Comparison of ENCODE assay signal across 8 cellular contexts in genomic region chr1:150621497-150622113, GRCh38. TPM values are rescaled to one million over a fixed set of nuclear protein-coding genes. Genes with fewer than 3 reads are reported as not detected.
DNase-seq lines count a peak whose midpoint lies in the region; ATAC-seq, FAIRE-seq and TF ChIP-seq lines count a peak whose summit lies in the region.

No MANE protein-coding gene starts in this region.

- peaks cover 0 to 1% (median 0%) of the 10 kb centered on the region in 7 donors for H3K9me3 Mint-ChIP-seq in CD4-positive, CD25-positive, alpha-beta regulatory T cell

- no peaks in the 10 kb centered on the region for H4K20me1 ChIP-seq in mammary epithelial cell (ENCODE audit: insufficient read depth, low read length)
- no peaks in the 10 kb centered on the region for H4K20me1 ChIP-seq in HepG2 (ENCODE audit: insufficient read depth, low read length)

- H3K9me3 ChIP-seq in CD4-positive, CD25-positive, alpha-beta regulatory T cell (ENCODE audit: control insufficient read depth in 2 of 2, low read length in 2 of 2): no peaks in the 10 kb centered on the region
- H3K9me3 ChIP-seq in mammary epithelial cell (replicated peaks; ENCODE audit: insufficient read depth, low read length) (no peaks in the 10 kb centered on the region), HepG2 (ENCODE audit: low read length) (no peaks in the 10 kb centered on the region)

- ATAC-seq in CD4-positive, CD25-positive, alpha-beta regulatory T cell (ENCODE audit: low read depth in 2 of 2): peak; percentile 61 to 65
- ATAC-seq in HepG2 (no peak), HG02678 (IDR thresholded peaks at IDR 0.05; ENCODE audit: unreplicated experiment) (no peak)

- peak; percentile 65 for TF ChIP-seq CTCF in HFF-Myc (IDR thresholded peaks at IDR 0.05; ENCODE audit: low read depth, low read length, missing control alignments)
- TF ChIP-seq CTCF in mammary epithelial cell (conservative IDR thresholded peaks at IDR 0.05 in 1 of 2, IDR thresholded peaks at IDR 0.05 in 1 of 2; ENCODE audit: extremely low read depth in 1 of 2, insufficient read depth in 1 of 2, low read depth in 1 of 2, low read length in 2 of 2): peak; percentile 60 to 65
- TF ChIP-seq CTCF in HepG2 (CRISPR knock-in tag; IDR thresholded peaks at IDR 0.05): peak; percentile 68

- peaks cover 45% of the 10 kb centered on the region for H3K36me3 Mint-ChIP-seq in CD4-positive, CD25-positive, alpha-beta regulatory T cell

- H3K27me3 Mint-ChIP-seq in CD4-positive, CD25-positive, alpha-beta regulatory T cell: no peaks in the 10 kb centered on the region

- peak overlapping the region; percentile 72 to 89 (median 83) for H3K27ac Mint-ChIP-seq in CD4-positive, CD25-positive, alpha-beta regulatory T cell

- intact Hi-C loops in mammary epithelial cell (cut with micrococcal nuclease): loop anchor here (1.0 to 10.0 kb wide), 3 partner anchors 53 to 147 kb away; no protein-coding TSS in a partner anchor
- intact Hi-C loops in HepG2 (cut with micrococcal nuclease; ENCODE audit: unreplicated experiment): loop anchor here (1.0 to 10.0 kb wide), 5 partner anchors 43 to 193 kb away; partner anchors contain the start of genes GOLPH3L and MCL1

- peak overlapping the region; percentile 53 for H3K27ac ChIP-seq in CD4-positive, CD25-positive, alpha-beta regulatory T cell (ENCODE audit: insufficient read depth, low read length, poor library complexity, severe bottlenecking)
- H3K27ac ChIP-seq in mammary epithelial cell (ENCODE audit: insufficient read depth, low read depth, low read length) (peak overlapping the region; percentile 30), HepG2 (ENCODE audit: extremely low read length, insufficient read depth, low read length) (no peak overlapping the region)

- FAIRE-seq in HepG2 (lab: Jason Lieb, UNC): no peak

- H3K4me3 ChIP-seq in CD4-positive, CD25-positive, alpha-beta regulatory T cell (ENCODE audit: low read depth, low read length): peak overlapping the region; percentile 19
- H3K4me3 ChIP-seq in HFF-Myc (replicated peaks; ENCODE audit: low read depth, low read length): no peak overlapping the region
- no peak overlapping the region for H3K4me3 ChIP-seq in mammary epithelial cell (replicated peaks in 1 of 3; ENCODE audit: insufficient read depth in 1 of 3, low read depth in 2 of 3, low read length in 3 of 3)
- no peak overlapping the region for H3K4me3 ChIP-seq in HepG2 (replicated peaks in 1 of 3; ENCODE audit: insufficient read depth in 1 of 3, low read depth in 2 of 3, low read length in 3 of 3)

- no peak overlapping the region for H3K9ac ChIP-seq in mammary epithelial cell (ENCODE audit: insufficient read depth, low read length)
- no peak overlapping the region; the same call in 1 of the 2 replicates for H3K9ac ChIP-seq in HepG2 (ENCODE audit: insufficient read depth, low read depth, low read length)

- H3K27me3 ChIP-seq in CD4-positive, CD25-positive, alpha-beta regulatory T cell (ENCODE audit: control insufficient read depth, insufficient read depth, low read length): no peaks in the 10 kb centered on the region
- H3K27me3 ChIP-seq in mammary epithelial cell (ENCODE audit: insufficient read depth, low read length) (no peaks in the 10 kb centered on the region), HepG2 (ENCODE audit: control insufficient read depth in 1 of 2, insufficient read depth in 2 of 2, low read length in 2 of 2) (no peaks in the 10 kb centered on the region)

- POLR2A ChIA-PET in HepG2 (lab: Yijun Ruan, JAX): interaction anchor here (0.8 to 4.5 kb wide), 10 partner anchors 17 to 61 kb away, joined by 3 to 40 read pairs (median 4); partner anchors contain the start of gene MCL1

- peaks cover 28% of the 10 kb centered on the region for H3K4me1 ChIP-seq in CD4-positive, CD25-positive, alpha-beta regulatory T cell (ENCODE audit: control insufficient read depth, insufficient read depth, low read length, poor library complexity, severe bottlenecking)
- H3K4me1 ChIP-seq in mammary epithelial cell (ENCODE audit: insufficient read depth, low read length) (peaks cover 61% of the 10 kb centered on the region), HepG2 (ENCODE audit: insufficient read depth, low read length) (peaks cover 38% of the 10 kb centered on the region)

- WGBS in mammary epithelial cell (ENCODE audit: low coverage, missing lambda C conversion rate): 75% methylated on average over 5 of the region's 5 CpGs
- 95% methylated on average over 5 of the region's 5 CpGs for WGBS in HepG2 (ENCODE audit: low lambda C conversion rate)

- H3K4me3 Mint-ChIP-seq in CD4-positive, CD25-positive, alpha-beta regulatory T cell: peak overlapping the region; percentile 20 to 68 (median 50)

- TF ChIP-seq EP300 in HepG2 (IDR thresholded peaks at IDR 0.05; ENCODE audit: low read depth in 2 of 2, low read length in 2 of 2) (no peak), HepG2 (CRISPR knock-in tag; IDR thresholded peaks at IDR 0.05; ENCODE audit: borderline replicate concordance) (no peak)

- BruUV-seq in mammary epithelial cell (replicated peaks; lab: Mats Ljungman, UMichigan) (no TSS peak), HepG2 (replicated peaks; lab: Mats Ljungman, UMichigan) (no TSS peak)

- H3K4me1 Mint-ChIP-seq in CD4-positive, CD25-positive, alpha-beta regulatory T cell: peaks cover 26 to 58% (median 44%) of the 10 kb centered on the region in 4 donors

- in situ Hi-C loops in mammary epithelial cell (cut with MboI; ENCODE audit: low sequenced_read_pairs in 2 of 2): no loop called here
- in situ Hi-C loops in HepG2 (cut with HindIII; ENCODE audit: extremely low pct_ligation_motif_present, low pct_unique_long_range_greater_than_20kb): no loop called here

- dilution Hi-C loops in mammary epithelial cell (cut with HindIII; ENCODE audit: low sequenced_read_pairs): no loop called here

- peaks cover 46% of the 10 kb centered on the region for H3K36me3 ChIP-seq in CD4-positive, CD25-positive, alpha-beta regulatory T cell (ENCODE audit: control insufficient read depth, insufficient read depth, low read length)
- peaks cover 19% of the 10 kb centered on the region for H3K36me3 ChIP-seq in mammary epithelial cell (ENCODE audit: insufficient read depth, low read length)
- peaks cover 15 to 49% of the 10 kb centered on the region in 2 experiments for H3K36me3 ChIP-seq in HepG2 (replicated peaks in 1 of 2; ENCODE audit: control insufficient read depth in 1 of 2, insufficient read depth in 2 of 2, low read length in 2 of 2)

- TF ChIP-seq RAD21 in HepG2 (CRISPR knock-in tag; IDR thresholded peaks at IDR 0.05): peak; percentile 65

- CTCF ChIA-PET in mammary epithelial cell (lab: Charles Lee; ENCODE audit: low non-redundant PET): no interaction called here
- CTCF ChIA-PET in HepG2 (lab: Yijun Ruan, JAX; ENCODE audit: low intra/inter-chr PET ratio, low total read pairs): interaction anchor here (1.1 to 2.1 kb wide), 3 partner anchors 42 to 157 kb away, joined by 4 to 15 read pairs (median 5); partner anchors contain the start of gene MCL1

- H3K4me2 ChIP-seq in mammary epithelial cell (ENCODE audit: insufficient read depth, low read depth, low read length): no peak overlapping the region
- H3K4me2 ChIP-seq in HepG2 (ENCODE audit: low read depth, low read length): no peak overlapping the region

- H2AFZ ChIP-seq in mammary epithelial cell (ENCODE audit: low read depth, low read length) (no peak overlapping the region), HepG2 (ENCODE audit: low read length) (no peak overlapping the region)

- H3K79me2 ChIP-seq in mammary epithelial cell (ENCODE audit: insufficient read depth, low read length) (peaks cover 53% of the 10 kb centered on the region), HepG2 (ENCODE audit: insufficient read depth, low read length) (peaks cover 6% of the 10 kb centered on the region)

- DNase-seq in CD4-positive, CD25-positive, alpha-beta regulatory T cell: peak; percentile 34 to 83 (median 69)
- DNase-seq in HFF-Myc (ENCODE audit: extremely low read depth, low read depth) (no peak), T-helper 2 cell (peak in 4 of 5 experiments; percentile 31 to 77 (median 48)), mammary epithelial cell (no peak), HepG2 (ENCODE audit: low spot score) (peak; percentile 48), kidney glomerular epithelial cell (lab: John Stamatoyannopoulos, UW) (no peak)
- DNase-seq in stimulated activated CD8-positive, alpha-beta memory T cell treated with anti-CD3 and anti-CD28 coated beads, Interleukin-4, amount 100 ng/mL, for 24 hours (ENCODE audit: low read depth): peak; percentile 33

- no peak for TF ChIP-seq POLR2A in HepG2 (IDR thresholded peaks at IDR 0.05; ENCODE audit: insufficient read depth in 1 of 2, low read depth in 2 of 2, low read length in 2 of 2)

RNA-seq across cellular contexts. Expression of gene ENSA, which starts 7.8 kb away (rescaled TPM):
- 169 TPM for total RNA-seq in CD4-positive, CD25-positive, alpha-beta regulatory T cell
- 10 to 100 TPM; 41.2 to 61.9 (median 52.4) TPM for polyA plus RNA-seq in CD4-positive, CD25-positive, alpha-beta regulatory T cell
- total RNA-seq in mammary epithelial cell: 100 to 1,000 TPM in 1 of 2 donors, 10 to 100 TPM in 1; 62.5 to 178 TPM
- 114 TPM for polyA plus RNA-seq in mammary epithelial cell
- 28.8 TPM for polyA minus RNA-seq in mammary epithelial cell
- total RNA-seq in HepG2 (2016; rRNA removed; fragmentation: Illumina TruSeq; extraction: Trizol): 111 and 137 TPM in 2 replicates
- 32.7 and 33.3 TPM in 2 replicates for total RNA-seq in HepG2 (2016; cell fraction: cytosol; rRNA removed; fragmentation: Illumina TruSeq; extraction: Trizol; ENCODE audit: low read depth)
- total RNA-seq in HepG2 (2016; cell fraction: insoluble cytoplasmic fraction; rRNA removed; fragmentation: Illumina TruSeq; extraction: Trizol): 104 and 136 TPM in 2 replicates
- 71.0 and 79.7 TPM in 2 replicates for total RNA-seq in HepG2 (2016; cell fraction: membrane; rRNA removed; fragmentation: Illumina TruSeq; extraction: Trizol)
- total RNA-seq in HepG2 (2016; cell fraction: nucleus; rRNA removed; fragmentation: Illumina TruSeq; extraction: Trizol): 59.2 and 64.7 TPM in 2 replicates
- 54.5 and 55.1 TPM in 2 replicates for polyA plus RNA-seq in HepG2 (2011; rRNA removed)
- 35.3 and 39.9 TPM in 2 replicates for polyA plus RNA-seq in HepG2 (2011; cell fraction: cytosol; rRNA removed)
- 18.3 and 19.1 TPM in 2 replicates for polyA plus RNA-seq in HepG2 (2011; cell fraction: nucleus; rRNA removed)
- polyA plus RNA-seq in HepG2 (2012): 68.7 and 69.6 TPM in 2 replicates
- 46.8 and 50.7 TPM in 2 replicates for polyA plus RNA-seq in HepG2 (2016; cell fraction: cytosol; fragmentation: Illumina TruSeq; extraction: Trizol; ENCODE audit: low read depth)
- 203 and 211 TPM in 2 replicates for polyA plus RNA-seq in HepG2 (2016; cell fraction: insoluble cytoplasmic fraction; fragmentation: Illumina TruSeq; extraction: Trizol; ENCODE audit: low read depth)
- 87.0 and 96.1 TPM in 2 replicates for polyA plus RNA-seq in HepG2 (2016; cell fraction: membrane; fragmentation: Illumina TruSeq; extraction: Trizol; ENCODE audit: low read depth)
- 97.2 and 103 TPM in 2 replicates for polyA plus RNA-seq in HepG2 (2016; cell fraction: nucleus; fragmentation: Illumina TruSeq; extraction: Trizol; ENCODE audit: insufficient read depth, low read depth)
- polyA minus RNA-seq in HepG2 (2011; rRNA and poly(A)+ RNA removed; ENCODE audit: low replicate concordance): 25.8 and 53.2 TPM in 2 replicates
- 16.0 and 18.2 TPM in 2 replicates for polyA minus RNA-seq in HepG2 (2011; cell fraction: cytosol; rRNA and poly(A)+ RNA removed)
- polyA minus RNA-seq in HepG2 (2011; cell fraction: nucleus; rRNA and poly(A)+ RNA removed): 34.9 and 47.6 TPM in 2 replicates

RNA-seq across cellular contexts. Expression of gene MCL1, which starts 42.2 kb away (rescaled TPM):
- total RNA-seq in CD4-positive, CD25-positive, alpha-beta regulatory T cell: 764 TPM
- polyA plus RNA-seq in CD4-positive, CD25-positive, alpha-beta regulatory T cell: 100 to 1,000 TPM; 167 to 209 (median 178) TPM
- total RNA-seq in mammary epithelial cell (100 to 1,000 TPM; 289 to 455 TPM), HepG2 (2016; rRNA removed; fragmentation: Illumina TruSeq; extraction: Trizol) (113 and 125 TPM in 2 replicates)
- polyA plus RNA-seq in mammary epithelial cell (126 TPM), HepG2 (2011; rRNA removed) (69.5 and 70.6 TPM in 2 replicates)
- polyA minus RNA-seq in mammary epithelial cell: 272 TPM
- total RNA-seq in HepG2 (2016; cell fraction: cytosol; rRNA removed; fragmentation: Illumina TruSeq; extraction: Trizol; ENCODE audit: low read depth): 16.3 and 19.0 TPM in 2 replicates
- 108 and 127 TPM in 2 replicates for total RNA-seq in HepG2 (2016; cell fraction: insoluble cytoplasmic fraction; rRNA removed; fragmentation: Illumina TruSeq; extraction: Trizol)
- total RNA-seq in HepG2 (2016; cell fraction: membrane; rRNA removed; fragmentation: Illumina TruSeq; extraction: Trizol): 41.9 and 48.9 TPM in 2 replicates
- total RNA-seq in HepG2 (2016; cell fraction: nucleus; rRNA removed; fragmentation: Illumina TruSeq; extraction: Trizol): 150 and 151 TPM in 2 replicates
- 40.6 and 51.3 TPM in 2 replicates for polyA plus RNA-seq in HepG2 (2011; cell fraction: cytosol; rRNA removed)
- polyA plus RNA-seq in HepG2 (2011; cell fraction: nucleus; rRNA removed): 127 and 138 TPM in 2 replicates
- 59.5 and 80.1 TPM in 2 replicates for polyA plus RNA-seq in HepG2 (2012)
- 5.6 and 6.4 TPM in 2 replicates for polyA plus RNA-seq in HepG2 (2016; cell fraction: cytosol; fragmentation: Illumina TruSeq; extraction: Trizol; ENCODE audit: low read depth)
- 99.4 and 100.0 TPM in 2 replicates for polyA plus RNA-seq in HepG2 (2016; cell fraction: insoluble cytoplasmic fraction; fragmentation: Illumina TruSeq; extraction: Trizol; ENCODE audit: low read depth)
- 21.9 and 23.4 TPM in 2 replicates for polyA plus RNA-seq in HepG2 (2016; cell fraction: membrane; fragmentation: Illumina TruSeq; extraction: Trizol; ENCODE audit: low read depth)
- polyA plus RNA-seq in HepG2 (2016; cell fraction: nucleus; fragmentation: Illumina TruSeq; extraction: Trizol; ENCODE audit: insufficient read depth, low read depth): 207 and 216 TPM in 2 replicates
- polyA minus RNA-seq in HepG2 (2011; rRNA and poly(A)+ RNA removed; ENCODE audit: low replicate concordance): 65.4 and 90.8 TPM in 2 replicates
- 72.9 and 73.2 TPM in 2 replicates for polyA minus RNA-seq in HepG2 (2011; cell fraction: cytosol; rRNA and poly(A)+ RNA removed)
- 152 and 196 TPM in 2 replicates for polyA minus RNA-seq in HepG2 (2011; cell fraction: nucleus; rRNA and poly(A)+ RNA removed)

Comparison
In these comparisons a context has a peak if more than half of its experiments do, and no peak if none do; other contexts are left out.
1. ATAC-seq: peak in CD4-positive, CD25-positive, alpha-beta regulatory T cell (2 of 2); none in HepG2 (single experiment) and HG02678 (single experiment).
2. DNase-seq: peak in CD4-positive, CD25-positive, alpha-beta regulatory T cell (3 of 3), T-helper 2 cell (4 of 5), HepG2 (single experiment) and stimulated activated CD8-positive, alpha-beta memory T cell treated with anti-CD3 and anti-CD28 coated beads, Interleukin-4, amount 100 ng/mL, for 24 hours (single experiment); none in HFF-Myc (single experiment), mammary epithelial cell (single experiment) and kidney glomerular epithelial cell (single experiment).
3. Peak in every context shown above with its lines, with median percentiles within 50 percentile points of each other: CTCF ChIP-seq.